1 cellular context compared by ENCODE assay signal in the genomic region with DNA sequence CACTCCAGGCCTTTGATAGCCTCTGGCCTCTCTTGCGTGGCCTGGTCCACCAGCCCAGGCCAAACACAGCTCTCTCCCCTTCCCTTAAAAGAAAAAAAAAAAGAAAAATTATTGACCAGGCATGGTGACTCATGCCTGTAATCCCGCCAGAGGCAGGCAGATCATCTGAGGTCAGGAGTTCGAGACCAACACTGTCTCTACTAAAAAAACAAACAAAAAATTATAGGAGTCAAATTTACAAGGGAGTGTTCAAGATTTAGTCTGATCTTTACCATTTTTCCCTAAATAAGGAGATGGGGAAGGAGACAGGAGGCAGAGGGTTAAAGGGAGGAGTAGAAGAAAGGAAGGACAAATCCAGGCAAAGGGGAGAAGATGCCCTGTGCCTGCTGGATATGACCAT.
A peak's percentile ranks its signal among the peaks of the same experiment; 100 is the strongest.
TF ChIP-seq lines count a peak whose summit lies in the region.

No MANE protein-coding gene starts in this region.

TF ChIP-seq in HEK293, 187 proteins besides CTCF, POLR2A, EP300 and RAD21 (continued from another document):
- no peak for TF ChIP-seq ZBTB20 (tag by site-specific recombination; IDR thresholded peaks at IDR 0.05)
- TF ChIP-seq IKZF3 (tag by site-specific recombination; IDR thresholded peaks at IDR 0.05): no peak
- TF ChIP-seq ZNF335 (tag by site-specific recombination; conservative IDR thresholded peaks at IDR 0.05): peak; percentile 36; the same call in 1 of the 2 replicates
